1 cellular context compared by ENCODE assay signal in genomic region chr1:201694615-201695335, GRCh38.
TF ChIP-seq lines count a peak whose summit lies in the region.

No MANE protein-coding gene starts in this region.

TF ChIP-seq in GM23338, 12 proteins besides CTCF, POLR2A, EP300 and RAD21:
- TF ChIP-seq NANOG (IDR thresholded peaks at IDR 0.05; ENCODE audit: borderline replicate concordance) (no peak), EZH2 (IDR thresholded peaks at IDR 0.05; ENCODE audit: low read depth, unreplicated experiment) (no peak), STAT1 (IDR thresholded peaks at IDR 0.05; ENCODE audit: unreplicated experiment) (no peak), EZH2phosphoT487 (IDR thresholded peaks at IDR 0.05; ENCODE audit: unreplicated experiment) (no peak), ETS1 (IDR thresholded peaks at IDR 0.05) (no peak), ZNF331 (CRISPR knock-in tag; IDR thresholded peaks at IDR 0.05; ENCODE audit: low read depth) (no peak), POLR2AphosphoS5 (IDR thresholded peaks at IDR 0.05; ENCODE audit: low read depth) (no peak), REST (IDR thresholded peaks at IDR 0.05; ENCODE audit: unreplicated experiment) (no peak), CREB1 (CRISPR knock-in tag; IDR thresholded peaks at IDR 0.05; ENCODE audit: low read depth) (no peak), ZNF114 (CRISPR knock-in tag; IDR thresholded peaks at IDR 0.05) (no peak), JUNB (IDR thresholded peaks at IDR 0.05; ENCODE audit: unreplicated experiment) (no peak)
- TF ChIP-seq, protein P1, sequence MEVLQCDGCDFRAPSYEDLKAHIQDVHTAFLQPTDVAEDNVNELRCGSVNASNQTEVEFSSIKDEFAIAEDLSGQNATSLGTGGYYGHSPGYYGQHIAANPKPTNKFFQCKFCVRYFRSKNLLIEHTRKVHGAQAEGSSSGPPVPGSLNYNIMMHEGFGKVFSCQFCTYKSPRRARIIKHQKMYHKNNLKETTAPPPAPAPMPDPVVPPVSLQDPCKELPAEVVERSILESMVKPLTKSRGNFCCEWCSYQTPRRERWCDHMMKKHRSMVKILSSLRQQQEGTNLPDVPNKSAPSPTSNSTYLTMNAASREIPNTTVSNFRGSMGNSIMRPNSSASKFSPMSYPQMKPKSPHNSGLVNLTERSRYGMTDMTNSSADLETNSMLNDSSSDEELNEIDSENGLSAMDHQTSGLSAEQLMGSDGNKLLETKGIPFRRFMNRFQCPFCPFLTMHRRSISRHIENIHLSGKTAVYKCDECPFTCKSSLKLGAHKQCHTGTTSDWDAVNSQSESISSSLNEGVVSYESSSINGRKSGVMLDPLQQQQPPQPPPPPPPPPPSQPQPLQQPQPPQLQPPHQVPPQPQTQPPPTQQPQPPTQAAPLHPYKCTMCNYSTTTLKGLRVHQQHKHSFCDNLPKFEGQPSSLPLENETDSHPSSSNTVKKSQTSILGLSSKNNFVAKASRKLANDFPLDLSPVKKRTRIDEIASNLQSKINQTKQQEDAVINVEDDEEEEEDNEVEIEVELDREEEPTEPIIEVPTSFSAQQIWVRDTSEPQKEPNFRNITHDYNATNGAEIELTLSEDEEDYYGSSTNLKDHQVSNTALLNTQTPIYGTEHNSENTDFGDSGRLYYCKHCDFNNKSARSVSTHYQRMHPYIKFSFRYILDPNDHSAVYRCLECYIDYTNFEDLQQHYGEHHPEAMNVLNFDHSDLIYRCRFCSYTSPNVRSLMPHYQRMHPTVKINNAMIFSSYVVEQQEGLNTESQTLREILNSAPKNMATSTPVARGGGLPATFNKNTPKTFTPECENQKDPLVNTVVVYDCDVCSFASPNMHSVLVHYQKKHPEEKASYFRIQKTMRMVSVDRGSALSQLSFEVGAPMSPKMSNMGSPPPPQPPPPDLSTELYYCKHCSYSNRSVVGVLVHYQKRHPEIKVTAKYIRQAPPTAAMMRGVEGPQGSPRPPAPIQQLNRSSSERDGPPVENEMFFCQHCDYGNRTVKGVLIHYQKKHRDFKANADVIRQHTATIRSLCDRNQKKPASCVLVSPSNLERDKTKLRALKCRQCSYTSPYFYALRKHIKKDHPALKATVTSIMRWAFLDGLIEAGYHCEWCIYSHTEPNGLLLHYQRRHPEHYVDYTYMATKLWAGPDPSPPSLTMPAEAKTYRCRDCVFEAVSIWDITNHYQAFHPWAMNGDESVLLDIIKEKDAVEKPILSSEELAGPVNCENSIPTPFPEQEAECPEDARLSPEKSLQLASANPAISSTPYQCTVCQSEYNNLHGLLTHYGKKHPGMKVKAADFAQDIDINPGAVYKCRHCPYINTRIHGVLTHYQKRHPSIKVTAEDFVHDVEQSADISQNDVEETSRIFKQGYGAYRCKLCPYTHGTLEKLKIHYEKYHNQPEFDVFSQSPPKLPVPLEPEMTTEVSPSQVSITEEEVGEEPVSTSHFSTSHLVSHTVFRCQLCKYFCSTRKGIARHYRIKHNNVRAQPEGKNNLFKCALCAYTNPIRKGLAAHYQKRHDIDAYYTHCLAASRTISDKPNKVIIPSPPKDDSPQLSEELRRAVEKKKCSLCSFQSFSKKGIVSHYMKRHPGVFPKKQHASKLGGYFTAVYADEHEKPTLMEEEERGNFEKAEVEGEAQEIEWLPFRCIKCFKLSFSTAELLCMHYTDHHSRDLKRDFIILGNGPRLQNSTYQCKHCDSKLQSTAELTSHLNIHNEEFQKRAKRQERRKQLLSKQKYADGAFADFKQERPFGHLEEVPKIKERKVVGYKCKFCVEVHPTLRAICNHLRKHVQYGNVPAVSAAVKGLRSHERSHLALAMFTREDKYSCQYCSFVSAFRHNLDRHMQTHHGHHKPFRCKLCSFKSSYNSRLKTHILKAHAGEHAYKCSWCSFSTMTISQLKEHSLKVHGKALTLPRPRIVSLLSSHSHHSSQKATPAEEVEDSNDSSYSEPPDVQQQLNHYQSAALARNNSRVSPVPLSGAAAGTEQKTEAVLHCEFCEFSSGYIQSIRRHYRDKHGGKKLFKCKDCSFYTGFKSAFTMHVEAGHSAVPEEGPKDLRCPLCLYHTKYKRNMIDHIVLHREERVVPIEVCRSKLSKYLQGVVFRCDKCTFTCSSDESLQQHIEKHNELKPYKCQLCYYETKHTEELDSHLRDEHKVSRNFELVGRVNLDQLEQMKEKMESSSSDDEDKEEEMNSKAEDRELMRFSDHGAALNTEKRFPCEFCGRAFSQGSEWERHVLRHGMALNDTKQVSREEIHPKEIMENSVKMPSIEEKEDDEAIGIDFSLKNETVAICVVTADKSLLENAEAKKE (CRISPR knock-in tag; IDR thresholded peaks at IDR 0.05), result no peak
